15 cellular contexts compared by ENCODE assay signal in the genomic region with DNA sequence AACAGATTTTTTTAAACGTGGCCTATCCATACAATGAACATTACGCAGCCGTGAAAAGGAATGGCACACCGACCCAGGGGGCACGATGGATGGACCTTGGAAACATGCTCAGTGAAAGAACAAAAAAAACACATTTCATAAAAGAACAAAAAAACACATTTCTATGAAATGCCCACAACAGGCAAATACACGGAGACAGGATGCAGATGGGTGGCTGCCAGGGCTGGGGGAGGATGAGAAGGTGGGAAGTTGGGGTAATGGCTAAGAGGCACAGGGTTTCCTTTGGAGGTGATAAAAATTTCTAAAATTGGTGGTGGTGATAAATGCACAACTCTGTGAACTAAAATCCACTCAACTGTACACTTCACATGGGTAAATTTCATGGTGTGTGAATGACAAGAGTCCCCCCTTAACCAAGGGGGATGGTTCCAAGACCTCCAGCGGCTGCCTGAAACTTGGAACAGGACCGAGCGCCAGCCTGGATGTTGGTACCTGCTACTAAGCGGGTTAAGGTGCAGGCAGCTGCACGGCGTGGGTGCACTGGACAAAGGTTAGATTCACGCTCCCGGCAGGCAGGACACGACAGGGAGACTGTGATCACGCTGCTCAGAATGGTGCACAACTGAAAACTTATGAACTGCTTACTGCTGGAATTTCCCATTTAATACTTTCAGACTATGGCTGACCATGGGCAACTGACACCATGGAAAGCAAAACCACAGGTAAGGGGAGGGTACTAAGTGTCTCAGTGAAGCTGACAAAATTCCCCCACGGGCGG. TPM values are rescaled to one million over a fixed set of nuclear protein-coding genes. Genes with fewer than 3 reads are reported as not detected.
DNase-seq lines count a peak whose midpoint lies in the region; FAIRE-seq and TF ChIP-seq lines count a peak whose summit lies in the region.
"Had no signal": no experiment of that assay in that cellular context is flagged by ENCODE, and none has a peak within 500 bp of the region (broad histone marks: within the 10 kb centered on the region; RNA-seq: fewer than 3 reads in every experiment).

No MANE protein-coding gene starts in this region.

- H3K27me3 ChIP-seq in Loucy (ENCODE audit: insufficient read depth, low read length, poor library complexity, severe bottlenecking) (no peaks in the 10 kb centered on the region), endodermal cell (ENCODE audit: control insufficient read depth, insufficient read depth, low read length, poor library complexity, severe bottlenecking) (no peaks in the 10 kb centered on the region), small intestine (ENCODE audit: control insufficient read depth in 2 of 2, insufficient read depth in 2 of 2, low read length in 2 of 2) (no peaks in the 10 kb centered on the region)
- H3K27me3 ChIP-seq: esophagus squamous epithelium, heart left ventricle, pancreas had no signal

- WGBS in endodermal cell (ENCODE audit: insufficient coverage in 1 of 2, insufficient read length in 1 of 2), 2 experiments, result 93 to 95% methylated on average over 13 to 18 of the region's 18 CpGs
- 40 to 66% (median 56%) methylated on average over 18 of the region's 18 CpGs for WGBS in small intestine, 3 donors

- peaks cover 45% of the 10 kb centered on the region for H3K4me1 ChIP-seq in Loucy (ENCODE audit: insufficient read depth, low read length, poor library complexity, severe bottlenecking)
- H3K4me1 ChIP-seq in endodermal cell (ENCODE audit: control insufficient read depth, insufficient read depth, low read length), result no peaks in the 10 kb centered on the region
- peaks cover 0 to 2% of the 10 kb centered on the region in 2 donors for H3K4me1 ChIP-seq in small intestine (ENCODE audit: control insufficient read depth in 2 of 2, insufficient read depth in 1 of 2, low read depth in 1 of 2, low read length in 1 of 2)

- no peak overlapping the region for H3K27ac ChIP-seq in endodermal cell (ENCODE audit: low read depth, low read length)
- no peak overlapping the region for H3K27ac ChIP-seq in small intestine (ENCODE audit: low read depth in 1 of 2, low read length in 1 of 2)
- H3K27ac ChIP-seq: heart left ventricle, pancreas had no signal

- peaks cover 83% of the 10 kb centered on the region for H3K4me1 Mint-ChIP-seq in activated T-cell treated with anti-CD3 and anti-CD28 coated beads, Interleukin-2, amount 50 U/mL, for 24 hours (ENCODE audit: low read depth)
- H3K4me1 Mint-ChIP-seq in endodermal cell, result no peaks in the 10 kb centered on the region

- peaks cover 76% of the 10 kb centered on the region for H3K36me3 Mint-ChIP-seq in activated T-cell treated with anti-CD3 and anti-CD28 coated beads, Interleukin-2, amount 50 U/mL, for 24 hours (ENCODE audit: low read depth)
- H3K36me3 Mint-ChIP-seq in endodermal cell (ENCODE audit: low read depth), result peaks cover 64% of the 10 kb centered on the region

- H3K27me3 Mint-ChIP-seq in activated T-cell treated with anti-CD3 and anti-CD28 coated beads, Interleukin-2, amount 50 U/mL, for 24 hours, result no peaks in the 10 kb centered on the region
- H3K27me3 Mint-ChIP-seq in endodermal cell (ENCODE audit: insufficient read depth), result no peaks in the 10 kb centered on the region
- H3K27me3 Mint-ChIP-seq: activated B cell treated with CpG ODN at 0.5 μM for 24 hours had no signal

- TF ChIP-seq CTCF in Loucy (conservative IDR thresholded peaks at IDR 0.05; ENCODE audit: low read length) (no peak), endodermal cell (conservative IDR thresholded peaks at IDR 0.05) (no peak)

- no peaks in the 10 kb centered on the region; the same call in 1 of the 2 replicates for H3F3A ChIP-seq in Loucy (ENCODE audit: low read depth)

- H3K36me3 ChIP-seq in Loucy (ENCODE audit: insufficient read depth, low read length) (peaks cover 62% of the 10 kb centered on the region; the same call in 1 of the 2 replicates), endodermal cell (ENCODE audit: control insufficient read depth, insufficient read depth, low read length) (peaks cover 68% of the 10 kb centered on the region), small intestine (ENCODE audit: control insufficient read depth in 2 of 2, insufficient read depth in 2 of 2, low read length in 2 of 2) (peaks cover 0 to 3% of the 10 kb centered on the region in 2 donors)
- H3K36me3 ChIP-seq: pancreas had no signal

- no peak overlapping the region for H2AFZ ChIP-seq in Loucy (ENCODE audit: low read length)

- no peak overlapping the region for H3K4me3 Mint-ChIP-seq in activated T-cell treated with anti-CD3 and anti-CD28 coated beads, Interleukin-2, amount 50 U/mL, for 24 hours
- no peak overlapping the region for H3K4me3 Mint-ChIP-seq in endodermal cell

- no peaks in the 10 kb centered on the region for H3K9me2 ChIP-seq in Loucy (replicated peaks; ENCODE audit: low read depth, low read length)

- H3K4me2 ChIP-seq in Loucy (ENCODE audit: low read depth, low read length, poor library complexity, severe bottlenecking), result peak overlapping the region; percentile 39
- H3K4me2 ChIP-seq: smooth muscle cell had no signal

- H3K9ac ChIP-seq in Loucy (ENCODE audit: low read depth, low read length, poor library complexity, severe bottlenecking) (no peak overlapping the region), endodermal cell (ENCODE audit: extremely low read depth, low read length, poor library complexity, severe bottlenecking) (no peak overlapping the region)

- FAIRE-seq in small intestine (lab: Jason Lieb, UNC), result no peak
- FAIRE-seq: pancreas had no signal

- H3K4me3 ChIP-seq in Loucy (ENCODE audit: low read length, poor library complexity, severe bottlenecking) (peak overlapping the region; percentile 16), endodermal cell (ENCODE audit: low read length) (no peak overlapping the region), small intestine (ENCODE audit: low read depth in 1 of 2, low read length in 2 of 2) (no peak overlapping the region)
- H3K4me3 ChIP-seq: esophagus squamous epithelium, heart left ventricle, pancreas, smooth muscle cell had no signal

- H4K20me1 ChIP-seq in Loucy (ENCODE audit: insufficient read depth, low read length, poor library complexity, severe bottlenecking), result peaks cover 95% of the 10 kb centered on the region

- H3K79me2 ChIP-seq in Loucy (ENCODE audit: insufficient read depth, low read length), result peaks cover 100% of the 10 kb centered on the region

- no peaks in the 10 kb centered on the region for H3K9me3 Mint-ChIP-seq in activated T-cell treated with anti-CD3 and anti-CD28 coated beads, Interleukin-2, amount 50 U/mL, for 24 hours
- no peaks in the 10 kb centered on the region for H3K9me3 Mint-ChIP-seq in endodermal cell
- H3K9me3 Mint-ChIP-seq: activated B cell treated with CpG ODN at 0.5 μM for 24 hours had no signal

- no peak for DNase-seq in activated T-cell treated with anti-CD3 and anti-CD28 coated beads, Interleukin-2, amount 50 U/mL, for 24 hours
- no peak for DNase-seq in activated T-cell treated with anti-CD3 and anti-CD28 coated beads, Interleukin-2, amount 50 U/mL, for 1 hour
- DNase-seq in endodermal cell (no peak), small intestine (peak; percentile 66), NCI-H2196 treated with DMSO at 0.1 percent for 48 hours (lab: John Stamatoyannopoulos, UW; ENCODE audit: unreplicated experiment) (no peak), SHP77 treated with DMSO at 0.1 percent for 48 hours (lab: John Stamatoyannopoulos, UW) (no peak), cortex of kidney (lab: John Stamatoyannopoulos, UW) (no peak)
- DNase-seq: activated B cell treated with CpG ODN at 0.5 μM for 24 hours, esophagus squamous epithelium, NCI-H1048, NCI-H774, pancreas had no signal

- H3K27ac Mint-ChIP-seq in activated T-cell treated with anti-CD3 and anti-CD28 coated beads, Interleukin-2, amount 50 U/mL, for 24 hours, result peak overlapping the region; percentile 75
- H3K27ac Mint-ChIP-seq in endodermal cell, result peak overlapping the region; percentile 70

- no peaks in the 10 kb centered on the region for H3K9me3 ChIP-seq in Loucy (ENCODE audit: insufficient read depth, low read depth, low read length)
- no peaks in the 10 kb centered on the region for H3K9me3 ChIP-seq in endodermal cell (ENCODE audit: control insufficient read depth, low read length)
- no peaks in the 10 kb centered on the region for H3K9me3 ChIP-seq in small intestine (ENCODE audit: control insufficient read depth, low read depth)
- H3K9me3 ChIP-seq: esophagus squamous epithelium, heart left ventricle, pancreas had no signal

RNA-seq across cellular contexts. Expression of a gene that starts 16.5 kb away (rescaled TPM):
- total RNA-seq in endodermal cell, result 10 to 100 TPM; 49.5 to 54.9 TPM
- 39.8 TPM for polyA plus RNA-seq in endodermal cell (2013, experiment 1 of 2)
- polyA plus RNA-seq in endodermal cell (2013, experiment 2 of 2), result 36.7 TPM
- 10 to 100 TPM; 18.5 to 28.4 (median 19.5) TPM for polyA plus RNA-seq in small intestine

RNA-seq across cellular contexts. Expression of a gene that starts 42.4 kb away (rescaled TPM):
- total RNA-seq in endodermal cell, result 10 to 100 TPM; 22.0 to 26.6 TPM
- 31.2 TPM for polyA plus RNA-seq in endodermal cell (2013, experiment 1 of 2)
- polyA plus RNA-seq in endodermal cell (2013, experiment 2 of 2), result 29.0 TPM
- polyA plus RNA-seq in small intestine, result 1 to 10 TPM; 3.2 to 7.8 (median 3.4) TPM
